8 cellular contexts compared by ENCODE assay signal in the genomic region with DNA sequence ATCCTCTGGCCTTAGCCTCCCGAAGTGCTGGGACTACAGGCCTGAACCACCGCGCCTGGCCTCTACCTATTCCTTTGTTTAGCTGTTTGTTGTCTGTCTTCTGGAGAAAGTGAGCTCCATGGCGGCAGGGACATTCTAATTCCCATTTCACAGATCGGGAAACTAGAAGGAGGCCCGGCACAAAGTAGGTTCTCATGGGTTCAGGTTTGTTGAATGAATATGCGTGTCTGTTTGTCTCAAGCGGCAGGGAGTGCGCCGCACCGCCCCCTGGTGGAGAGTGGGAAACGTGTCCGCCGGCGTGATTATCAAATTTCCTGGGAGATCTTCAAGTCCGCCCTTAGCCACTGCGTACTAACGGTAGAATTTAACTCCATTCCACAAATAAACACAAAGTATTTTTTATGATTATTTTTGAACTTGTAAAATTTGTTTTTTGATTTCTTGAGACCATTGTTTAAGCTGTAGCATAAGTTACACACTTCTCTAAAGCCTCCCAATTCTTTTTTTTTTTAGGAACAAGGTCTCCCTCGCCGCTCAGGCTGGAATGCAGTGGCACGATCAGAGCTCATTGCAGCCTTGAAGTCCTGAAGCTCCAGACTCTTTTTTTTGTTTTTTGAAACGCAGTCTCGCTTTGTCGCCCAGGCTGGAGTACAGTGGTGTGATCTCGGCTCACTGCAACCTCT. TPM values are rescaled to one million over a fixed set of nuclear protein-coding genes. Genes with fewer than 3 reads are reported as not detected.
A peak's percentile ranks its signal among the peaks of the same experiment; 100 is the strongest.
DNase-seq lines count a peak whose midpoint lies in the region.

No MANE protein-coding gene starts in this region.

- no peak overlapping the region for H4K8ac ChIP-seq in mesenchymal stem cell (ENCODE audit: low read length)

- H3K14ac ChIP-seq in mesenchymal stem cell (ENCODE audit: low read length in 2 of 2) = no peak overlapping the region

- 44% methylated on average over 22 of the region's 25 CpGs for WGBS in mesenchymal stem cell

- no peaks in the 10 kb centered on the region for H3K79me1 ChIP-seq in mesenchymal stem cell (replicated peaks; ENCODE audit: low read length, poor library complexity, severe bottlenecking)

- no peak overlapping the region for H3K27ac ChIP-seq in mesenchymal stem cell (ENCODE audit: low read length, poor library complexity, severe bottlenecking)

- H3K27me3 ChIP-seq in mesenchymal stem cell (ENCODE audit: control insufficient read depth in 1 of 2, insufficient read depth in 1 of 2, low read length in 2 of 2) = no peaks in the 10 kb centered on the region

- H2BK5ac ChIP-seq in mesenchymal stem cell (ENCODE audit: low read depth, low read length, poor library complexity, severe bottlenecking) = no peak overlapping the region

- H2AK5ac ChIP-seq in mesenchymal stem cell (ENCODE audit: low read length, severe bottlenecking) = peak overlapping the region; percentile 92

- peak overlapping the region in 1 of 2 experiments; percentile 98 for H2BK12ac ChIP-seq in mesenchymal stem cell (ENCODE audit: low read length in 2 of 2)

- H2BK15ac ChIP-seq in mesenchymal stem cell (ENCODE audit: low read depth, poor library complexity, severe bottlenecking) = no peak overlapping the region

- H3K4me2 ChIP-seq in mesenchymal stem cell (ENCODE audit: low read length, poor library complexity, severe bottlenecking) = no peak overlapping the region

- H3K23ac ChIP-seq in mesenchymal stem cell (ENCODE audit: low read length in 2 of 2) = no peak overlapping the region

- H2BK120ac ChIP-seq in mesenchymal stem cell (ENCODE audit: low read depth, low read length) = no peak overlapping the region

- H3K9ac ChIP-seq in mesenchymal stem cell (ENCODE audit: low read length) = peak overlapping the region; percentile 68

- H3K36me3 ChIP-seq in mesenchymal stem cell (ENCODE audit: control insufficient read depth in 1 of 2, insufficient read depth in 2 of 2, low read depth in 1 of 2, low read length in 2 of 2) = no peaks in the 10 kb centered on the region

- H3K4me1 ChIP-seq in mesenchymal stem cell (ENCODE audit: control insufficient read depth, insufficient read depth, low read depth, low read length) = peaks cover 15% of the 10 kb centered on the region

- no peak overlapping the region for H2AFZ ChIP-seq in mesenchymal stem cell (ENCODE audit: low read depth, low read length)

- H4K91ac ChIP-seq in mesenchymal stem cell (ENCODE audit: low read length) = peak overlapping the region; percentile 83

- peak; percentile 42 for DNase-seq in NCI-H345 (lab: John Stamatoyannopoulos, UW)
- no peak for DNase-seq in NCI-H345 treated with DMSO at 0.1 percent for 48 hours (lab: John Stamatoyannopoulos, UW; ENCODE audit: unreplicated experiment)
- DNase-seq in NCI-H446 (lab: John Stamatoyannopoulos, UW) = peak; percentile 58 to 83
- DNase-seq in activated CD4-positive, alpha-beta T cell treated with anti-CD3 and anti-CD28 coated beads, Interleukin-2, amount 50 U/mL, for 48 hours = peak; percentile 85 to 88
- DNase-seq in dermis blood vessel endothelial cell = peak; percentile 84
- peak; percentile 78 for DNase-seq in mesenchymal stem cell
- peak; percentile 92 for DNase-seq in stimulated activated CD8-positive, alpha-beta memory T cell treated with anti-CD3 and anti-CD28 coated beads, Interleukin-4, amount 100 ng/mL, for 48 hours
- DNase-seq in globus pallidus (ENCODE audit: low spot score) = no peak

- no peaks in the 10 kb centered on the region for H3K9me3 ChIP-seq in mesenchymal stem cell (ENCODE audit: control insufficient read depth, low read length)

- peak overlapping the region in 1 of 2 experiments; percentile 81 for H3K4ac ChIP-seq in mesenchymal stem cell (ENCODE audit: low read depth in 1 of 2, low read length in 2 of 2)

- H3K4me3 ChIP-seq in mesenchymal stem cell (ENCODE audit: insufficient read depth in 1 of 2, low read depth in 1 of 2, low read length in 2 of 2) = no peak overlapping the region

- H3K18ac ChIP-seq in mesenchymal stem cell (ENCODE audit: low read depth in 1 of 2, low read length in 2 of 2) = peak overlapping the region in 1 of 2 experiments; percentile 74

RNA-seq across cellular contexts. Expression of a gene that starts 8.9 kb away (rescaled TPM):
- total RNA-seq in dermis blood vessel endothelial cell = 3.4 and 4.9 TPM in 2 replicates
- polyA plus RNA-seq in mesenchymal stem cell (2013, experiment 1 of 2) = 16.8 TPM
- 18.0 TPM for polyA plus RNA-seq in mesenchymal stem cell (2013, experiment 2 of 2)

RNA-seq across cellular contexts. Expression of a gene that starts 16.4 kb away (rescaled TPM):
- 24.5 and 26.9 TPM in 2 replicates for total RNA-seq in dermis blood vessel endothelial cell
- 7.2 TPM for polyA plus RNA-seq in mesenchymal stem cell (2013, experiment 1 of 2)
- 7.0 TPM for polyA plus RNA-seq in mesenchymal stem cell (2013, experiment 2 of 2)

RNA-seq across cellular contexts. Expression of a gene that starts 27.2 kb away (rescaled TPM):
- 1.1 and 1.5 TPM in 2 replicates for total RNA-seq in dermis blood vessel endothelial cell
- 10.7 TPM for polyA plus RNA-seq in mesenchymal stem cell (2013, experiment 1 of 2)
- polyA plus RNA-seq in mesenchymal stem cell (2013, experiment 2 of 2) = 11.4 TPM

Comparison
In these comparisons a context has a peak if more than half of its experiments do, and no peak if none do; other contexts are left out.
1. DNase-seq: peak in NCI-H345 (single experiment), NCI-H446 (2 of 2), activated CD4-positive, alpha-beta T cell treated with anti-CD3 and anti-CD28 coated beads, Interleukin-2, amount 50 U/mL, for 48 hours (2 of 2), dermis blood vessel endothelial cell (single experiment), mesenchymal stem cell (single experiment) and stimulated activated CD8-positive, alpha-beta memory T cell treated with anti-CD3 and anti-CD28 coated beads, Interleukin-4, amount 100 ng/mL, for 48 hours (single experiment); none in NCI-H345 treated with DMSO at 0.1 percent for 48 hours (single experiment) and globus pallidus (single experiment).